ENCODE assay signal across 13 cellular contexts in genomic region chr3:177647876-177648275, GRCh38.
DNase-seq lines count a peak whose midpoint lies in the region; ATAC-seq and TF ChIP-seq lines count a peak whose summit lies in the region.
"Had no signal": no experiment of that assay in that cellular context is flagged by ENCODE, and none has a peak within 500 bp of the region (broad histone marks: within the 10 kb centered on the region; RNA-seq: fewer than 3 reads in every experiment).

No MANE protein-coding gene starts in this region.

- H3K36me3 ChIP-seq in CD8-positive, alpha-beta memory T cell (ENCODE audit: insufficient read depth, low read length) = no peaks in the 10 kb centered on the region
- H3K36me3 ChIP-seq in Loucy (ENCODE audit: insufficient read depth, low read length) = no peaks in the 10 kb centered on the region
- H3K36me3 ChIP-seq: left ventricle myocardium inferior, uterus had no signal

- ATAC-seq in naive thymus-derived CD8-positive, alpha-beta T cell = peak; percentile 59 to 70

- no peak overlapping the region for H3K27ac ChIP-seq in CD8-positive, alpha-beta memory T cell (ENCODE audit: low read depth, low read length)
- H3K27ac ChIP-seq: left ventricle myocardium inferior, uterus had no signal

- TF ChIP-seq CTCF in Loucy (conservative IDR thresholded peaks at IDR 0.05; ENCODE audit: low read length) = no peak
- TF ChIP-seq CTCF in CD14-positive monocyte (IDR thresholded peaks at IDR 0.05) = no peak

- H3K27me3 ChIP-seq in CD8-positive, alpha-beta memory T cell (ENCODE audit: insufficient read depth, low read length, poor library complexity, severe bottlenecking) = no peaks in the 10 kb centered on the region
- no peaks in the 10 kb centered on the region for H3K27me3 ChIP-seq in Loucy (ENCODE audit: insufficient read depth, low read length, poor library complexity, severe bottlenecking)
- H3K27me3 ChIP-seq: uterus had no signal

- H3K27me3 Mint-ChIP-seq in CD8-positive, alpha-beta memory T cell = peaks cover 0 to 2% of the 10 kb centered on the region in 2 donors
- no peaks in the 10 kb centered on the region for H3K27me3 Mint-ChIP-seq in activated CD4-positive, alpha-beta memory T cell treated with anti-CD3 and anti-CD28 coated beads for 36 hours
- H3K27me3 Mint-ChIP-seq in naive thymus-derived CD8-positive, alpha-beta T cell = no peaks in the 10 kb centered on the region
- H3K27me3 Mint-ChIP-seq in CD14-positive monocyte (ENCODE audit: low read depth in 3 of 3) = peaks cover 0 to 3% (median 0%) of the 10 kb centered on the region in 3 donors

- no peaks in the 10 kb centered on the region for H3K36me3 Mint-ChIP-seq in CD8-positive, alpha-beta memory T cell
- no peaks in the 10 kb centered on the region for H3K36me3 Mint-ChIP-seq in activated CD4-positive, alpha-beta memory T cell treated with anti-CD3 and anti-CD28 coated beads for 36 hours
- no peaks in the 10 kb centered on the region for H3K36me3 Mint-ChIP-seq in naive thymus-derived CD8-positive, alpha-beta T cell
- no peaks in the 10 kb centered on the region for H3K36me3 Mint-ChIP-seq in CD14-positive monocyte

- H3K9me2 ChIP-seq in Loucy (replicated peaks; ENCODE audit: low read depth, low read length) = no peaks in the 10 kb centered on the region

- peak in 2 of 5 donors; percentile 37 to 52 for DNase-seq in CD8-positive, alpha-beta memory T cell
- DNase-seq in activated CD4-positive, alpha-beta memory T cell treated with anti-CD3 and anti-CD28 coated beads for 36 hours = no peak
- DNase-seq in naive thymus-derived CD8-positive, alpha-beta T cell = no peak
- no peak for DNase-seq in CD14-positive monocyte (ENCODE audit: low spot score)
- no peak for DNase-seq in HCEC 1CT
- no peak for DNase-seq in OCI-M1 (lab: John Stamatoyannopoulos, UW)
- DNase-seq: activated CD8-positive, alpha-beta memory T cell treated with anti-CD3 and anti-CD28 coated beads, Interleukin-2, amount 50 U/mL, for 4 hours; GOT3; left ventricle myocardium inferior; retina; stimulated activated CD4-positive, alpha-beta T cell treated with anti-CD3 and anti-CD28 coated beads, Interleukin-2, amount 100 ng/mL, for 48 hours; uterus had no signal

- intact Hi-C loops in activated CD4-positive, alpha-beta memory T cell treated with anti-CD3 and anti-CD28 coated beads for 36 hours (cut with micrococcal nuclease) = loop anchor here (5.0 kb wide), 2 partner anchors 51 to 96 kb away; no protein-coding TSS in a partner anchor
- intact Hi-C loops in CD14-positive monocyte (cut with micrococcal nuclease) = no loop called here

- CTCF ChIA-PET in CD8-positive, alpha-beta memory T cell (lab: Charles Lee) = interaction anchor here (0.9 to 3.8 kb wide), 3 partner anchors 97 to 288 kb away, joined by 3 to 13 read pairs (median 3); no protein-coding TSS in a partner anchor
- CTCF ChIA-PET in activated CD4-positive, alpha-beta memory T cell treated with anti-CD3 and anti-CD28 coated beads for 36 hours (lab: Charles Lee) = no interaction called here

- H3K9ac ChIP-seq in Loucy (ENCODE audit: low read depth, low read length, poor library complexity, severe bottlenecking) = peak overlapping the region; percentile 73

- H3F3A ChIP-seq in Loucy (ENCODE audit: low read depth) = peaks cover 6% of the 10 kb centered on the region

- H3K9me3 Mint-ChIP-seq in CD8-positive, alpha-beta memory T cell = no peaks in the 10 kb centered on the region
- H3K9me3 Mint-ChIP-seq in activated CD4-positive, alpha-beta memory T cell treated with anti-CD3 and anti-CD28 coated beads for 36 hours = no peaks in the 10 kb centered on the region
- H3K9me3 Mint-ChIP-seq in naive thymus-derived CD8-positive, alpha-beta T cell = no peaks in the 10 kb centered on the region
- no peaks in the 10 kb centered on the region for H3K9me3 Mint-ChIP-seq in CD14-positive monocyte

- no peaks in the 10 kb centered on the region for H4K20me1 ChIP-seq in Loucy (ENCODE audit: insufficient read depth, low read length, poor library complexity, severe bottlenecking)

- POLR2A ChIA-PET in CD8-positive, alpha-beta memory T cell (lab: Charles Lee) = no interaction called here
- POLR2A ChIA-PET in activated CD4-positive, alpha-beta memory T cell treated with anti-CD3 and anti-CD28 coated beads for 36 hours (lab: Charles Lee) = no interaction called here
- POLR2A ChIA-PET in naive thymus-derived CD8-positive, alpha-beta T cell (lab: Charles Lee) = no interaction called here

- H3K9me3 ChIP-seq in CD8-positive, alpha-beta memory T cell (ENCODE audit: low read length) = no peaks in the 10 kb centered on the region
- H3K9me3 ChIP-seq in Loucy (ENCODE audit: insufficient read depth, low read depth, low read length) = no peaks in the 10 kb centered on the region
- H3K9me3 ChIP-seq: left ventricle myocardium inferior, uterus had no signal

- peaks cover 14% of the 10 kb centered on the region for H3K79me2 ChIP-seq in Loucy (ENCODE audit: insufficient read depth, low read length)

- peaks cover 57% of the 10 kb centered on the region for H3K4me1 ChIP-seq in CD8-positive, alpha-beta memory T cell (ENCODE audit: insufficient read depth, low read length)
- peaks cover 89% of the 10 kb centered on the region for H3K4me1 ChIP-seq in Loucy (ENCODE audit: insufficient read depth, low read length, poor library complexity, severe bottlenecking)
- H3K4me1 ChIP-seq: uterus had no signal

- peaks cover 77 to 88% (median 86%) of the 10 kb centered on the region in 3 donors for H3K4me1 Mint-ChIP-seq in CD8-positive, alpha-beta memory T cell
- peaks cover 44% of the 10 kb centered on the region for H3K4me1 Mint-ChIP-seq in activated CD4-positive, alpha-beta memory T cell treated with anti-CD3 and anti-CD28 coated beads for 36 hours (ENCODE audit: low read depth)
- H3K4me1 Mint-ChIP-seq in naive thymus-derived CD8-positive, alpha-beta T cell = peaks cover 33 to 65% (median 57%) of the 10 kb centered on the region in 4 donors
- H3K4me1 Mint-ChIP-seq in CD14-positive monocyte = peaks cover 20% of the 10 kb centered on the region

- H3K4me3 ChIP-seq in CD8-positive, alpha-beta memory T cell (ENCODE audit: low read length) = peak overlapping the region; percentile 15
- peak overlapping the region; percentile 65 for H3K4me3 ChIP-seq in Loucy (ENCODE audit: low read length, poor library complexity, severe bottlenecking)
- H3K4me3 ChIP-seq: left ventricle myocardium inferior, uterus had no signal

- no peak overlapping the region for H2AFZ ChIP-seq in Loucy (ENCODE audit: low read length)

- peak overlapping the region; percentile 69 to 96 (median 90) for H3K27ac Mint-ChIP-seq in CD8-positive, alpha-beta memory T cell
- H3K27ac Mint-ChIP-seq in activated CD4-positive, alpha-beta memory T cell treated with anti-CD3 and anti-CD28 coated beads for 36 hours = peak overlapping the region; percentile 4
- H3K27ac Mint-ChIP-seq in naive thymus-derived CD8-positive, alpha-beta T cell = peak overlapping the region in 9 of 10 donors; percentile 34 to 83 (median 67)
- H3K27ac Mint-ChIP-seq in CD14-positive monocyte = peak overlapping the region in 3 of 7 donors; percentile 28 to 69 (median 42)

- peak overlapping the region; percentile 29 to 87 (median 65) for H3K4me3 Mint-ChIP-seq in CD8-positive, alpha-beta memory T cell
- peak overlapping the region; percentile 26 for H3K4me3 Mint-ChIP-seq in activated CD4-positive, alpha-beta memory T cell treated with anti-CD3 and anti-CD28 coated beads for 36 hours
- H3K4me3 Mint-ChIP-seq in naive thymus-derived CD8-positive, alpha-beta T cell = peak overlapping the region; percentile 30 to 79 (median 68)
- peak overlapping the region in 1 of 2 donors; percentile 43 for H3K4me3 Mint-ChIP-seq in CD14-positive monocyte

- H3K4me2 ChIP-seq in Loucy (ENCODE audit: low read depth, low read length, poor library complexity, severe bottlenecking) = peak overlapping the region; percentile 80
